In genomic region chr1:119713039-119713537, GRCh38 we compare ENCODE assay signal across 8 cellular contexts. TPM values are rescaled to one million over a fixed set of nuclear protein-coding genes. Genes with fewer than 3 reads are reported as not detected.
DNase-seq lines count a peak whose midpoint lies in the region; ATAC-seq and TF ChIP-seq lines count a peak whose summit lies in the region.

No MANE protein-coding gene starts in this region.

- no peaks in the 10 kb centered on the region for H3K27me3 ChIP-seq in PC-9 (ENCODE audit: insufficient read depth, low read depth)
- no peaks in the 10 kb centered on the region for H3K27me3 ChIP-seq in endodermal cell (ENCODE audit: control insufficient read depth, insufficient read depth, low read length, poor library complexity, severe bottlenecking)

- peaks cover 14% of the 10 kb centered on the region; the same call in 1 of the 2 replicates for H3F3A ChIP-seq in PC-9 (ENCODE audit: insufficient read depth, low read depth)

- H3K9me3 Mint-ChIP-seq in endodermal cell (no peaks in the 10 kb centered on the region), nephron progenitor cell (no peaks in the 10 kb centered on the region)

- peaks cover 36% of the 10 kb centered on the region for H3K4me1 Mint-ChIP-seq in endodermal cell
- H3K4me1 Mint-ChIP-seq in nephron progenitor cell = peaks cover 57% of the 10 kb centered on the region

- TF ChIP-seq CTCF in PC-9 (conservative IDR thresholded peaks at IDR 0.05) (peak; percentile 11; the same call in 1 of the 2 replicates), endodermal cell (conservative IDR thresholded peaks at IDR 0.05) (no peak), nephron progenitor cell (IDR thresholded peaks at IDR 0.05) (no peak)

- H3K79me2 ChIP-seq in PC-9 (ENCODE audit: low read depth) = peaks cover 59% of the 10 kb centered on the region

- peaks cover 39% of the 10 kb centered on the region for H3K4me1 ChIP-seq in PC-9 (replicated peaks; ENCODE audit: insufficient read depth)
- peaks cover 12% of the 10 kb centered on the region for H3K4me1 ChIP-seq in endodermal cell (ENCODE audit: control insufficient read depth, insufficient read depth, low read length)

- DNase-seq in NCI-H2227 (lab: John Stamatoyannopoulos, UW; ENCODE audit: unreplicated experiment) = peak; percentile 32
- DNase-seq in NCI-H2227 treated with DMSO at 0.1 percent for 48 hours (lab: John Stamatoyannopoulos, UW) = no peak
- DNase-seq in PC-9 = peak in 1 of 2 experiments; percentile 35
- DNase-seq in endodermal cell = peak; percentile 70
- peak; percentile 42 for DNase-seq in nephron progenitor cell
- no peak for DNase-seq in NCI-H774 (lab: John Stamatoyannopoulos, UW)

- H3K9me3 ChIP-seq in PC-9 (ENCODE audit: insufficient read depth, low read depth) (no peaks in the 10 kb centered on the region), endodermal cell (ENCODE audit: control insufficient read depth, low read length) (no peaks in the 10 kb centered on the region)

- CTCF ChIA-PET in PC-9 (lab: Charles Lee) = interaction anchor here (0.7 kb wide), 1 partner anchor 121 kb away, joined by 3 read pairs; no protein-coding TSS in a partner anchor

- peaks cover 38% of the 10 kb centered on the region for H4K20me1 ChIP-seq in PC-9 (ENCODE audit: insufficient read depth)

- H3K27ac ChIP-seq in PC-9 (peak overlapping the region; percentile 85), endodermal cell (ENCODE audit: low read depth, low read length) (peak overlapping the region; percentile 96)

- WGBS in endodermal cell (ENCODE audit: insufficient coverage in 1 of 2, insufficient read length in 1 of 2), 2 experiments = 8 to 14% methylated on average over 8 to 15 of the region's 15 CpGs

- H3K4me3 ChIP-seq in PC-9 (peak overlapping the region; percentile 93), endodermal cell (ENCODE audit: low read length) (peak overlapping the region; percentile 99)

- peak overlapping the region; percentile 74; the same call in 1 of the 2 replicates for H2AFZ ChIP-seq in PC-9

- peaks cover 3% of the 10 kb centered on the region for H3K36me3 Mint-ChIP-seq in endodermal cell (ENCODE audit: low read depth)
- H3K36me3 Mint-ChIP-seq in nephron progenitor cell (ENCODE audit: low read depth) = peaks cover 4% of the 10 kb centered on the region

- H3K27me3 Mint-ChIP-seq in endodermal cell (ENCODE audit: insufficient read depth) (peaks cover 2% of the 10 kb centered on the region), nephron progenitor cell (ENCODE audit: low read depth, poor library complexity) (no peaks in the 10 kb centered on the region)

- H3K36me3 ChIP-seq in PC-9 (ENCODE audit: low read depth) = peaks cover 35% of the 10 kb centered on the region
- no peaks in the 10 kb centered on the region for H3K36me3 ChIP-seq in endodermal cell (ENCODE audit: control insufficient read depth, insufficient read depth, low read length)

- H3K9me2 ChIP-seq in PC-9 (ENCODE audit: insufficient read depth) = no peaks in the 10 kb centered on the region

- no peak for ATAC-seq in HG02678 (IDR thresholded peaks at IDR 0.05; ENCODE audit: unreplicated experiment)
- no peak for ATAC-seq in HG02588 (IDR thresholded peaks at IDR 0.05; ENCODE audit: unreplicated experiment)

- peak overlapping the region; percentile 91 for H3K27ac Mint-ChIP-seq in endodermal cell
- peak overlapping the region; percentile 98 for H3K27ac Mint-ChIP-seq in nephron progenitor cell

- H3K4me3 Mint-ChIP-seq in endodermal cell = peak overlapping the region; percentile 90
- H3K4me3 Mint-ChIP-seq in nephron progenitor cell = peak overlapping the region; percentile 97

- peak overlapping the region; percentile 98 for H3K4me2 ChIP-seq in PC-9

- intact Hi-C loops in PC-9 (cut with micrococcal nuclease; ENCODE audit: unreplicated experiment) = no loop called here

- BruUV-seq in PC-9 (replicated peaks; lab: Mats Ljungman, UMichigan) = TSS peak; percentile 68

- peak overlapping the region; percentile 94 for H3K9ac ChIP-seq in endodermal cell (ENCODE audit: extremely low read depth, low read length, poor library complexity, severe bottlenecking)

- POLR2A ChIA-PET in PC-9 (lab: Charles Lee; ENCODE audit: unreplicated experiment) = interaction anchor here (0.7 to 1.2 kb wide), 2 partner anchors 26 to 53 kb away, joined by 3 to 5 read pairs; no protein-coding TSS in a partner anchor

RNA-seq across cellular contexts. Expression of gene PHGDH, which starts 1.4 kb away (rescaled TPM):
- total RNA-seq in PC-9 (2021) (373 and 569 TPM in 2 replicates), endodermal cell (100 to 1,000 TPM; 156 to 176 TPM)
- 234 TPM for polyA plus RNA-seq in endodermal cell (2013, experiment 1 of 2)
- polyA plus RNA-seq in endodermal cell (2013, experiment 2 of 2) = 177 TPM

RNA-seq across cellular contexts. Expression of gene HMGCS2, which starts 55.6 kb away (rescaled TPM):
- total RNA-seq in PC-9 (2021) (not detected in 2 replicates), endodermal cell (not detected)
- polyA plus RNA-seq in endodermal cell (2013, experiment 1 of 2) = 0.64 TPM
- polyA plus RNA-seq in endodermal cell (2013, experiment 2 of 2) = 0.91 TPM

Comparison
In these comparisons a context has a peak if more than half of its experiments do, and no peak if none do; other contexts are left out.
1. DNase-seq: peak in NCI-H2227 (single experiment), endodermal cell (single experiment) and nephron progenitor cell (single experiment); none in NCI-H2227 treated with DMSO at 0.1 percent for 48 hours (single experiment) and NCI-H774 (single experiment).